ENCODE assay signal across 11 cellular contexts in genomic region chr5:135373747-135374515, GRCh38. TPM values are rescaled to one million over a fixed set of nuclear protein-coding genes. Genes with fewer than 3 reads are reported as not detected.
DNase-seq lines count a peak whose midpoint lies in the region; ATAC-seq, FAIRE-seq and TF ChIP-seq lines count a peak whose summit lies in the region.
"Had no signal": no experiment of that assay in that cellular context is flagged by ENCODE, and none has a peak within 500 bp of the region (broad histone marks: within the 10 kb centered on the region; RNA-seq: fewer than 3 reads in every experiment).

No MANE protein-coding gene starts in this region.

- peak overlapping the region; percentile 56 for H3K9ac ChIP-seq in adipocyte (ENCODE audit: low read length)

- TF ChIP-seq POLR2A in GM12891 (IDR thresholded peaks at IDR 0.05; ENCODE audit: low read depth, low read length), result no peak

- no peaks in the 10 kb centered on the region for H3K9me3 ChIP-seq in adipocyte (ENCODE audit: control insufficient read depth, low read length)

- peaks cover 59% of the 10 kb centered on the region for H3K36me3 ChIP-seq in adipocyte (ENCODE audit: control insufficient read depth, insufficient read depth, low read length, severe bottlenecking)

- peaks cover 68% of the 10 kb centered on the region for H3K4me1 Mint-ChIP-seq in CD14-positive monocyte
- H3K4me1 Mint-ChIP-seq: WTC11 had no signal

- peaks cover 79 to 96% of the 10 kb centered on the region in 2 donors for H3K36me3 Mint-ChIP-seq in CD14-positive monocyte

- no peak for TF ChIP-seq CTCF in CD14-positive monocyte (IDR thresholded peaks at IDR 0.05)

- no peak overlapping the region for H3K4me3 ChIP-seq in adipocyte (ENCODE audit: low read length)

- no peaks in the 10 kb centered on the region for H3K27me3 Mint-ChIP-seq in CD14-positive monocyte (ENCODE audit: low read depth in 3 of 3)
- H3K27me3 Mint-ChIP-seq: CD4-positive, CD25-positive, alpha-beta regulatory T cell had no signal

- no peaks in the 10 kb centered on the region for H3K27me3 ChIP-seq in adipocyte (replicated peaks; ENCODE audit: control insufficient read depth, insufficient read depth, low read length)

- peak; percentile 16 for FAIRE-seq in GM12891 (lab: Jason Lieb, UNC)

- peak overlapping the region in 6 of 7 donors; percentile 24 to 84 (median 68) for H3K27ac Mint-ChIP-seq in CD14-positive monocyte
- H3K27ac Mint-ChIP-seq: WTC11 had no signal

- ATAC-seq in HG03175 (IDR thresholded peaks at IDR 0.05; ENCODE audit: unreplicated experiment), result no peak
- ATAC-seq: WTC11 had no signal

- H3K4me1 ChIP-seq in adipocyte (ENCODE audit: control insufficient read depth, insufficient read depth, low read length), result peaks cover 71% of the 10 kb centered on the region

- no peaks in the 10 kb centered on the region for H3K9me3 Mint-ChIP-seq in CD14-positive monocyte
- H3K9me3 Mint-ChIP-seq: CD4-positive, CD25-positive, alpha-beta regulatory T cell; WTC11 had no signal

- no peak for DNase-seq in CD14-positive monocyte (ENCODE audit: low spot score)
- no peak for DNase-seq in GM12891 (ENCODE audit: insufficient read length, low spot score)
- peak; percentile 45 for DNase-seq in adipocyte (ENCODE audit: low read depth)
- DNase-seq in kidney tubule cell (ENCODE audit: low spot score), result peak; percentile 56
- no peak for DNase-seq in stimulated activated CD4-positive, alpha-beta T cell treated with anti-CD3 and anti-CD28 coated beads, Interleukin-4, amount 100 ng/mL, for 4 hours
- DNase-seq in NCI-H510A treated with DMSO at 0.1 percent for 48 hours (lab: John Stamatoyannopoulos, UW), result no peak
- DNase-seq: NCI-H1092 treated with DMSO at 0.1 percent for 48 hours, NCI-H524 had no signal

- no peak overlapping the region for H3K4me3 Mint-ChIP-seq in CD14-positive monocyte
- H3K4me3 Mint-ChIP-seq: WTC11 had no signal

- intact Hi-C loops in CD14-positive monocyte (cut with micrococcal nuclease), result loop anchor here in 1 of 2 donors (10.0 kb wide), 1 partner anchor 51 kb away; no protein-coding TSS in a partner anchor

TF ChIP-seq in GM12891, 5 proteins besides CTCF, POLR2A, EP300 and RAD21:
- no peak for TF ChIP-seq PAX5 (IDR thresholded peaks at IDR 0.05; ENCODE audit: insufficient read depth, low read length, severe bottlenecking)
- TF ChIP-seq POU2F2 (IDR thresholded peaks at IDR 0.05; ENCODE audit: low read depth, low read length), result no peak
- TF ChIP-seq POLR2AphosphoS5 (IDR thresholded peaks at IDR 0.05; ENCODE audit: low read depth, low read length), result no peak
- no peak for TF ChIP-seq SPI1 (IDR thresholded peaks at IDR 0.05; ENCODE audit: low read depth, low read length)
- TF ChIP-seq TAF1 (IDR thresholded peaks at IDR 0.05; ENCODE audit: low read depth, low read length), result no peak

RNA-seq across cellular contexts. Expression of gene MACROH2A1, which starts 25.1 kb away (rescaled TPM):
- 100 to 1,000 TPM; 352 to 443 TPM for polyA plus RNA-seq in CD14-positive monocyte
- 86.5 TPM for polyA plus RNA-seq in GM12891 (2012; ENCODE audit: low read depth, missing spikeins)

Comparison
In these comparisons a context has a peak if more than half of its experiments do, and no peak if none do; other contexts are left out.
1. DNase-seq: peak in adipocyte (single experiment) and kidney tubule cell (single experiment); none in CD14-positive monocyte (single experiment), GM12891 (single experiment), stimulated activated CD4-positive, alpha-beta T cell treated with anti-CD3 and anti-CD28 coated beads, Interleukin-4, amount 100 ng/mL, for 4 hours (0 of 2) and NCI-H510A treated with DMSO at 0.1 percent for 48 hours (single experiment).